Comparison of ENCODE assay signal across 1 cellular context in the genomic region with DNA sequence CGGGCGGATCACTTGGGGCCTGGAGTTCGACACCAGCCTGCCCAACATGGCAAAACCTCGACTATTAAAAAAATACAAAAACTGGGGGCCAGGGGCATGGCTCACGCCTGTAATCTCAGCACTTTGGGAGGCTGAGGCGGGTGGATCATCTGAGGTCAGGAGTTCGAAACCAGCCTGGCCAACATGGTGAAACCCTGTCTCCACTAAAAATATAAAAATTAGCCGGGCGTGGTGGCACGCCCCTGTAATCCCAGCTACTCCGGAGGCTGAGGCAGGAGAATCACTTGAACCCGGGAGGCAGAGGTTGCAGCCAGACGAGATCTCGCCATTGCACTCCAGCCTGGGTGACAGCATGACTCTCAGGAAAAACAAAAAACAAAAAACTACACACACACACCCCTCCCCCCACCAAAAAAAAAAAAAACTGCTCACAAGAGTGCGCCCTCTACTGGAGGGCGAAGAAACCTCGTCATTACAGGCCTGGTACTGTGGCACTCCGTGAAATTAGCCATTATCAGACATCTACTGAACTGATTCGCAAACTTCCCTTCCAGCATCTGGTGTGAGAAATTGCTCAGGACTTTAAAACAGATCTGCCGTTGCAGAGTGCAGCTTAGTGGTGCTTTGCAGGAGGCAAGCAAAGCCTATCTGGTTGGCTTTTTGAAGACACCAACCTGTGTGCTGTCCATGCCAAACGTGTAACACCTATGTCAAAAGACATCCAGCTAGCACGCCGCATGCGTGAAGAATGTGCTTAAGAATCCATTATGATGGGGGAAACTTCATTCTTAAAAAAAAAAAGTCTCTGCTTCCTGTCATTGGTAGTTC.
TF ChIP-seq lines count a peak whose summit lies in the region.

No MANE protein-coding gene starts in this region.

TF ChIP-seq in endothelial cell of umbilical vein, 7 proteins besides CTCF, POLR2A, EP300 and RAD21:
- no peak for TF ChIP-seq JUN (IDR thresholded peaks at IDR 0.05; ENCODE audit: borderline replicate concordance, insufficient read depth, insufficient read length, low read depth)
- TF ChIP-seq POLR2AphosphoS5 (IDR thresholded peaks at IDR 0.05; ENCODE audit: insufficient read depth, low read depth, low read length): no peak
- no peak for TF ChIP-seq GATA2 (IDR thresholded peaks at IDR 0.05; ENCODE audit: insufficient read depth, insufficient read length, low read depth, low read length)
- TF ChIP-seq EZH2 (IDR thresholded peaks at IDR 0.05; ENCODE audit: borderline replicate concordance, low read depth, low read length, severe bottlenecking): no peak
- no peak for TF ChIP-seq FOS (IDR thresholded peaks at IDR 0.05; ENCODE audit: borderline replicate concordance, insufficient read depth, low read length)
- no peak for TF ChIP-seq MYC (IDR thresholded peaks at IDR 0.05; ENCODE audit: low read depth, low read length)
- TF ChIP-seq, protein P1, sequence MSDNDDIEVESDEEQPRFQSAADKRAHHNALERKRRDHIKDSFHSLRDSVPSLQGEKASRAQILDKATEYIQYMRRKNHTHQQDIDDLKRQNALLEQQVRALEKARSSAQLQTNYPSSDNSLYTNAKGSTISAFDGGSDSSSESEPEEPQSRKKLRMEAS (IDR thresholded peaks at IDR 0.05; ENCODE audit: insufficient read depth, insufficient read length): no peak
